Comparison of ENCODE assay signal across 34 cellular contexts in the genomic region with DNA sequence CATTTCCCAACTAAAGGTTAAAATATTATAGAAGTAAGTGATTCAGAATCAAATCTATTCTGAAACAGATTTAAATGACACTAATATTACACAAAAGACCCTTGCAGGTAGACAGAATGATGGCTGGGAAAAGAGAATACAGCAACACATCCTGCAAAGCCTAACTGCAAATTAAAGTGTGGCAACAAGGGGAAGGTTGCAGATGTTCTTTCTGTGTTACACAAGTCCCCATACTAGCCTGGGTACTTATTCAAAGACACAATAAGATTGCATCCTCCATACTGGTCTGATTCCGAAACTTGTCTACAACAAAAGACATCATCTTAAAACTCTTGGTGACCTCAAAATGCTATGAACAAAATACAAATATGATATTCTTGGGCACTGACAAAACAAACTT. TPM values are rescaled to one million over a fixed set of nuclear protein-coding genes. Genes with fewer than 3 reads are reported as not detected.
"Had no signal": no experiment of that assay in that cellular context is flagged by ENCODE, and none has a peak within 500 bp of the region (broad histone marks: within the 10 kb centered on the region; RNA-seq: fewer than 3 reads in every experiment).

No MANE protein-coding gene starts in this region.

- H3K4me1 Mint-ChIP-seq: nephron progenitor cell had no signal

- H3K36me3 ChIP-seq: pancreas, uterus, WERI-Rb-1 had no signal

- H3K4me3 ChIP-seq: body of pancreas, esophagus squamous epithelium, left lung, lower lobe of right lung, mucosa of descending colon, pancreas, psoas muscle, sigmoid colon, smooth muscle cell, uterus had no signal

- H3K4me3 Mint-ChIP-seq: activated CD4-positive, alpha-beta memory T cell treated with anti-CD3 and anti-CD28 coated beads, Interleukin-2, amount 10 ng/mL, durations not matched to agents 7 days and 5 days; activated CD4-positive, alpha-beta T cell treated with anti-CD3 and anti-CD28 coated beads, Interleukin-2, amount 10 ng/mL, durations not matched to agents 7 days and 5 days; activated naive CD4-positive, alpha-beta T cell treated with anti-CD3 and anti-CD28 coated beads, Interleukin-2, amount 50 U/mL, for 24 hours; activated T-cell treated with anti-CD3 and anti-CD28 coated beads, Interleukin-2, amount 50 U/mL, for 4 hours; activated T-helper 17 cell treated with anti-CD3 and anti-CD28 coated beads, Interleukin-2, amount 50 U/mL, for 72 hours; nephron progenitor cell; stimulated activated memory B cell treated with anti-CD40 and anti-IgM and Interleukin-4, amounts not matched to agents 10 μg/mL and 1 μg/mL and 100 μg/mL, for 72 hours; stimulated activated naive CD8-positive, alpha-beta T cell treated with anti-CD3 and anti-CD28 coated beads, Interleukin-15, amount 100 ng/mL, for 72 hours; type B pancreatic cell had no signal

- ATAC-seq: activated T-cell treated with anti-CD3 and anti-CD28 coated beads, Interleukin-2, amount 50 U/mL, for 4 hours; activated T-helper 17 cell treated with anti-CD3 and anti-CD28 coated beads, Interleukin-2, amount 50 U/mL, for 72 hours; body of pancreas; left lung; lower lobe of right lung; mucosa of descending colon; pancreas; psoas muscle; stimulated activated memory B cell treated with anti-CD40 and anti-IgM and Interleukin-4, amounts not matched to agents 10 μg/mL and 1 μg/mL and 100 μg/mL, for 72 hours; stimulated activated naive CD8-positive, alpha-beta T cell treated with anti-CD3 and anti-CD28 coated beads, Interleukin-15, amount 100 ng/mL, for 72 hours had no signal

- H3K27me3 Mint-ChIP-seq: activated CD4-positive, alpha-beta memory T cell treated with anti-CD3 and anti-CD28 coated beads, Interleukin-2, amount 10 ng/mL, durations not matched to agents 7 days and 5 days; activated CD4-positive, alpha-beta T cell treated with anti-CD3 and anti-CD28 coated beads, Interleukin-2, amount 10 ng/mL, durations not matched to agents 7 days and 5 days; activated naive CD4-positive, alpha-beta T cell treated with anti-CD3 and anti-CD28 coated beads, Interleukin-2, amount 50 U/mL, for 24 hours; activated T-helper 17 cell treated with anti-CD3 and anti-CD28 coated beads, Interleukin-2, amount 50 U/mL, for 72 hours; stimulated activated memory B cell treated with anti-CD40 and anti-IgM and Interleukin-4, amounts not matched to agents 10 μg/mL and 1 μg/mL and 100 μg/mL, for 72 hours; stimulated activated naive CD8-positive, alpha-beta T cell treated with anti-CD3 and anti-CD28 coated beads, Interleukin-15, amount 100 ng/mL, for 72 hours; type B pancreatic cell had no signal

- H3K9me3 Mint-ChIP-seq: activated CD4-positive, alpha-beta memory T cell treated with anti-CD3 and anti-CD28 coated beads, Interleukin-2, amount 10 ng/mL, durations not matched to agents 7 days and 5 days; activated CD4-positive, alpha-beta T cell treated with anti-CD3 and anti-CD28 coated beads, Interleukin-2, amount 10 ng/mL, durations not matched to agents 7 days and 5 days; activated naive CD4-positive, alpha-beta T cell treated with anti-CD3 and anti-CD28 coated beads, Interleukin-2, amount 50 U/mL, for 24 hours; activated T-cell treated with anti-CD3 and anti-CD28 coated beads, Interleukin-2, amount 50 U/mL, for 4 hours; activated T-helper 17 cell treated with anti-CD3 and anti-CD28 coated beads, Interleukin-2, amount 50 U/mL, for 72 hours; nephron progenitor cell; stimulated activated memory B cell treated with anti-CD40 and anti-IgM and Interleukin-4, amounts not matched to agents 10 μg/mL and 1 μg/mL and 100 μg/mL, for 72 hours; stimulated activated naive CD8-positive, alpha-beta T cell treated with anti-CD3 and anti-CD28 coated beads, Interleukin-15, amount 100 ng/mL, for 72 hours; type B pancreatic cell had no signal

- H3K27ac ChIP-seq: body of pancreas, epithelial cell of prostate, esophagus squamous epithelium, left lung, lower lobe of right lung, pancreas, psoas muscle, sigmoid colon, uterus, WERI-Rb-1 had no signal

- H3K27ac Mint-ChIP-seq: activated CD4-positive, alpha-beta memory T cell treated with anti-CD3 and anti-CD28 coated beads, Interleukin-2, amount 10 ng/mL, durations not matched to agents 7 days and 5 days; activated CD4-positive, alpha-beta T cell treated with anti-CD3 and anti-CD28 coated beads, Interleukin-2, amount 10 ng/mL, durations not matched to agents 7 days and 5 days; activated naive CD4-positive, alpha-beta T cell treated with anti-CD3 and anti-CD28 coated beads, Interleukin-2, amount 50 U/mL, for 24 hours; activated T-helper 17 cell treated with anti-CD3 and anti-CD28 coated beads, Interleukin-2, amount 50 U/mL, for 72 hours; nephron progenitor cell; stimulated activated memory B cell treated with anti-CD40 and anti-IgM and Interleukin-4, amounts not matched to agents 10 μg/mL and 1 μg/mL and 100 μg/mL, for 72 hours; type B pancreatic cell had no signal

- H3K9me3 ChIP-seq: body of pancreas, esophagus squamous epithelium, left lung, lower lobe of right lung, mucosa of descending colon, pancreas, psoas muscle, sigmoid colon, uterus had no signal

- H3K27me3 ChIP-seq: body of pancreas, esophagus squamous epithelium, left lung, pancreas, sigmoid colon, uterus had no signal

- DNase-seq: activated CD4-positive, alpha-beta memory T cell treated with anti-CD3 and anti-CD28 coated beads, Interleukin-2, amount 10 ng/mL, durations not matched to agents 7 days and 5 days; activated CD4-positive, alpha-beta T cell treated with anti-CD3 and anti-CD28 coated beads for 1 hour; activated CD4-positive, alpha-beta T cell treated with anti-CD3 and anti-CD28 coated beads, Interleukin-2, amount 10 ng/mL, durations not matched to agents 7 days and 5 days; activated CD8-positive, alpha-beta memory T cell treated with anti-CD3 and anti-CD28 coated beads, Interleukin-2, amount 50 U/mL, for 48 hours; activated T-cell treated with anti-CD3 and anti-CD28 coated beads, Interleukin-2, amount 50 U/mL, for 4 hours; aorta; body of pancreas; dermis blood vessel endothelial cell; effector CD4-positive, alpha-beta T cell; esophagus squamous epithelium; left lung; lower lobe of right lung; mesenchymal stem cell; mucosa of descending colon; nephron progenitor cell; pancreas; psoas muscle; sigmoid colon; stimulated activated CD4-positive, alpha-beta T cell treated with anti-CD3 and anti-CD28 coated beads, Interleukin-1b, Interleukin-23, amount 100 ng/mL, for 48 hours; stimulated activated CD4-positive, alpha-beta T cell treated with anti-CD3 and anti-CD28 coated beads, Interleukin-4, amount 100 ng/mL, for 4 hours; stimulated activated CD8-positive, alpha-beta memory T cell treated with anti-CD3 and anti-CD28 coated beads, Interleukin-4, amount 100 ng/mL, for 48 hours; stimulated activated naive CD8-positive, alpha-beta T cell treated with anti-CD3 and anti-CD28 coated beads, Interleukin-15, amount 100 ng/mL, for 72 hours; substantia nigra; T1000; uterus; WERI-Rb-1 had no signal

- H3K4me1 ChIP-seq: body of pancreas, left lung, lower lobe of right lung, pancreas, psoas muscle, sigmoid colon, uterus had no signal

RNA-seq across cellular contexts. Expression of a gene that starts 54.3 kb away (rescaled TPM):
- total RNA-seq: activated CD4-positive, alpha-beta memory T cell treated with anti-CD3 and anti-CD28 coated beads, Interleukin-2, amount 10 ng/mL, durations not matched to agents 7 days and 5 days; activated CD4-positive, alpha-beta T cell treated with anti-CD3 and anti-CD28 coated beads, Interleukin-2, amount 10 ng/mL, durations not matched to agents 7 days and 5 days; activated T-helper 17 cell treated with anti-CD3 and anti-CD28 coated beads, Interleukin-2, amount 50 U/mL, for 72 hours; aorta; body of pancreas; dermis blood vessel endothelial cell; esophagus squamous epithelium; frontal cortex; left lung; lower lobe of right lung; mucosa of descending colon; myocyte; sigmoid colon; smooth muscle cell; uterus had no signal
